16 cellular contexts compared by ENCODE assay signal in genomic region chr5:149552761-149553160, GRCh38. TPM values are rescaled to one million over a fixed set of nuclear protein-coding genes. Genes with fewer than 3 reads are reported as not detected.
DNase-seq lines count a peak whose midpoint lies in the region; ATAC-seq and TF ChIP-seq lines count a peak whose summit lies in the region.
"Had no signal": no experiment of that assay in that cellular context is flagged by ENCODE, and none has a peak within 500 bp of the region (broad histone marks: within the 10 kb centered on the region; RNA-seq: fewer than 3 reads in every experiment).

No MANE protein-coding gene starts in this region.

- ATAC-seq in DND-41 (ENCODE audit: insufficient read depth, low read depth) (no peak), HG03159 (IDR thresholded peaks at IDR 0.05; ENCODE audit: unreplicated experiment) (no peak), HG03135 (IDR thresholded peaks at IDR 0.05; ENCODE audit: unreplicated experiment) (no peak), GM18502 (IDR thresholded peaks at IDR 0.05; ENCODE audit: poor library complexity, unreplicated experiment) (no peak)

- H3K36me3 ChIP-seq in DND-41 (ENCODE audit: insufficient read depth, low read length) (peaks cover 30% of the 10 kb centered on the region), HEK293 (ENCODE audit: control insufficient read depth in 2 of 2, insufficient read depth in 1 of 2, low read length in 2 of 2) (peaks cover 13 to 28% of the 10 kb centered on the region in 2 experiments), mesodermal cell (ENCODE audit: control insufficient read depth, insufficient read depth, low read length) (peaks cover 29% of the 10 kb centered on the region), MG63 (peaks cover 34% of the 10 kb centered on the region)

- H3K9me3 Mint-ChIP-seq in activated T-helper 2 cell treated with anti-CD3 and anti-CD28 coated beads, Interferon-gamma antibody, Interleukin-2, Interleukin-4, amounts not matched to agents 10 μg/mL and 5 μg/mL and 100 μg/mL, durations not matched to agents 14 hours and 24 hours and 36 hours = no peaks in the 10 kb centered on the region
- H3K9me3 Mint-ChIP-seq: activated naive CD4-positive, alpha-beta T cell treated with anti-CD3 and anti-CD28 coated beads, Interleukin-2, amount 50 U/mL, for 24 hours; central memory CD8-positive, alpha-beta T cell had no signal

- H3K4me1 ChIP-seq in DND-41 (ENCODE audit: insufficient read depth, low read length) (peaks cover 28% of the 10 kb centered on the region), HEK293 (ENCODE audit: control insufficient read depth, insufficient read depth, low read length) (peaks cover 5% of the 10 kb centered on the region; the same call in 1 of the 2 replicates), mesodermal cell (ENCODE audit: control insufficient read depth, insufficient read depth, low read length, poor library complexity, severe bottlenecking) (peaks cover 12% of the 10 kb centered on the region)

- peaks cover 10% of the 10 kb centered on the region for H3K4me1 Mint-ChIP-seq in activated T-helper 2 cell treated with anti-CD3 and anti-CD28 coated beads, Interferon-gamma antibody, Interleukin-2, Interleukin-4, amounts not matched to agents 10 μg/mL and 5 μg/mL and 100 μg/mL, durations not matched to agents 14 hours and 24 hours and 36 hours (ENCODE audit: low read depth)

- intact Hi-C loops in activated T-helper 2 cell treated with anti-CD3 and anti-CD28 coated beads, Interferon-gamma antibody, Interleukin-2, Interleukin-4, amounts not matched to agents 10 μg/mL and 5 μg/mL and 100 μg/mL, durations not matched to agents 14 hours and 24 hours and 36 hours (cut with micrococcal nuclease) = no loop called here

- WGBS in mesodermal cell (ENCODE audit: insufficient coverage in 2 of 2), 2 experiments = 76 to 94% methylated on average over 4 of the region's 5 CpGs

- H3K36me3 Mint-ChIP-seq in activated T-helper 2 cell treated with anti-CD3 and anti-CD28 coated beads, Interferon-gamma antibody, Interleukin-2, Interleukin-4, amounts not matched to agents 10 μg/mL and 5 μg/mL and 100 μg/mL, durations not matched to agents 14 hours and 24 hours and 36 hours (ENCODE audit: low read depth) = peaks cover 26% of the 10 kb centered on the region

- H3K4me3 ChIP-seq in DND-41 (ENCODE audit: low read depth in 1 of 2, low read length in 2 of 2) (no peak overlapping the region), HEK293 (ENCODE audit: low read depth, low read length) (no peak overlapping the region), mesodermal cell (ENCODE audit: extremely low read depth, insufficient read depth, low read length, poor library complexity, severe bottlenecking) (no peak overlapping the region), MG63 (no peak overlapping the region)

- CTCF ChIA-PET in HEK293 (lab: Yijun Ruan, JAX) = interaction anchor here (0.7 to 2.2 kb wide), 10 partner anchors 10 to 784 kb away, joined by 3 to 13 read pairs (median 7); no protein-coding TSS in a partner anchor

- peaks cover 42% of the 10 kb centered on the region for H3K79me2 ChIP-seq in DND-41 (ENCODE audit: insufficient read depth, low read length)

- peak overlapping the region; percentile 75; the same call in 1 of the 2 replicates for H3K9ac ChIP-seq in DND-41 (ENCODE audit: low read depth, low read length)

- no peak overlapping the region for H2AFZ ChIP-seq in DND-41 (ENCODE audit: low read depth, low read length)

- peak overlapping the region; percentile 5 for H3K4me3 Mint-ChIP-seq in activated T-helper 2 cell treated with anti-CD3 and anti-CD28 coated beads, Interferon-gamma antibody, Interleukin-2, Interleukin-4, amounts not matched to agents 10 μg/mL and 5 μg/mL and 100 μg/mL, durations not matched to agents 14 hours and 24 hours and 36 hours (ENCODE audit: low read depth)
- H3K4me3 Mint-ChIP-seq: activated naive CD4-positive, alpha-beta T cell treated with anti-CD3 and anti-CD28 coated beads, Interleukin-2, amount 50 U/mL, for 24 hours had no signal

- H3K9me3 ChIP-seq in DND-41 (ENCODE audit: insufficient read depth, low read length, severe bottlenecking) (no peaks in the 10 kb centered on the region), HEK293 (ENCODE audit: control insufficient read depth, insufficient read depth, low read depth, low read length) (no peaks in the 10 kb centered on the region), mesodermal cell (ENCODE audit: control insufficient read depth, low read length) (no peaks in the 10 kb centered on the region), MG63 (no peaks in the 10 kb centered on the region)
- H3K9me3 ChIP-seq: transverse colon had no signal

- H3K27ac ChIP-seq in DND-41 (ENCODE audit: low read length) (no peak overlapping the region), HEK293 (ENCODE audit: extremely low read depth, low read depth, low read length) (no peak overlapping the region), mesodermal cell (ENCODE audit: low read depth, low read length, severe bottlenecking) (peak overlapping the region; percentile 96)

- POLR2A ChIA-PET in HEK293 (lab: Yijun Ruan, JAX) = interaction anchor here (1.2 to 2.0 kb wide), 2 partner anchors 13 to 195 kb away, joined by 3 to 7 read pairs; partner anchors contain the start of gene PCYOX1L

- H3K27me3 ChIP-seq in DND-41 (ENCODE audit: insufficient read depth, low read length, poor library complexity) = no peaks in the 10 kb centered on the region
- H3K27me3 ChIP-seq in MG63 = no peaks in the 10 kb centered on the region
- H3K27me3 ChIP-seq: transverse colon had no signal

- H3K27me3 Mint-ChIP-seq in activated T-helper 2 cell treated with anti-CD3 and anti-CD28 coated beads, Interferon-gamma antibody, Interleukin-2, Interleukin-4, amounts not matched to agents 10 μg/mL and 5 μg/mL and 100 μg/mL, durations not matched to agents 14 hours and 24 hours and 36 hours (ENCODE audit: low read depth) = no peaks in the 10 kb centered on the region
- H3K27me3 Mint-ChIP-seq: activated naive CD4-positive, alpha-beta T cell treated with anti-CD3 and anti-CD28 coated beads, Interleukin-2, amount 50 U/mL, for 24 hours; central memory CD8-positive, alpha-beta T cell had no signal

- TF ChIP-seq CTCF in DND-41 (IDR thresholded peaks at IDR 0.05; ENCODE audit: borderline replicate concordance, extremely low read depth, low read length, poor library complexity, severe bottlenecking) (no peak), HEK293 (tag by site-specific recombination; IDR thresholded peaks at IDR 0.05) (no peak)

- no peak overlapping the region for H3K27ac Mint-ChIP-seq in activated T-helper 2 cell treated with anti-CD3 and anti-CD28 coated beads, Interferon-gamma antibody, Interleukin-2, Interleukin-4, amounts not matched to agents 10 μg/mL and 5 μg/mL and 100 μg/mL, durations not matched to agents 14 hours and 24 hours and 36 hours

- 0 out of 2 replicates have a peak, but pooled peaks cover 3% of the 10 kb centered on the region for H4K20me1 ChIP-seq in DND-41 (ENCODE audit: insufficient read depth, low read length)

- DNase-seq in DND-41 (no peak), MG63 (no peak)
- DNase-seq in activated T-helper 2 cell treated with anti-CD3 and anti-CD28 coated beads, Interferon-gamma antibody, Interleukin-2, Interleukin-4, amounts not matched to agents 10 μg/mL and 5 μg/mL and 100 μg/mL, durations not matched to agents 14 hours and 24 hours and 36 hours (ENCODE audit: low spot score) = no peak
- DNase-seq: GF-D8; glutamatergic neuron; NCI-H1417; NCI-H345; stimulated activated CD4-positive, alpha-beta T cell treated with anti-CD3 and anti-CD28 coated beads, Interleukin-2, amount 100 ng/mL, for 24 hours; transverse colon had no signal

- peak overlapping the region; percentile 82; the same call in 1 of the 2 replicates for H3K4me2 ChIP-seq in DND-41 (ENCODE audit: insufficient read depth, low read length)

TF ChIP-seq in HEK293, 187 proteins besides CTCF, POLR2A, EP300 and RAD21 (continues in another document):
- no peak for TF ChIP-seq ZNF596 (tag by site-specific recombination; IDR thresholded peaks at IDR 0.05)
- TF ChIP-seq, protein P1, sequence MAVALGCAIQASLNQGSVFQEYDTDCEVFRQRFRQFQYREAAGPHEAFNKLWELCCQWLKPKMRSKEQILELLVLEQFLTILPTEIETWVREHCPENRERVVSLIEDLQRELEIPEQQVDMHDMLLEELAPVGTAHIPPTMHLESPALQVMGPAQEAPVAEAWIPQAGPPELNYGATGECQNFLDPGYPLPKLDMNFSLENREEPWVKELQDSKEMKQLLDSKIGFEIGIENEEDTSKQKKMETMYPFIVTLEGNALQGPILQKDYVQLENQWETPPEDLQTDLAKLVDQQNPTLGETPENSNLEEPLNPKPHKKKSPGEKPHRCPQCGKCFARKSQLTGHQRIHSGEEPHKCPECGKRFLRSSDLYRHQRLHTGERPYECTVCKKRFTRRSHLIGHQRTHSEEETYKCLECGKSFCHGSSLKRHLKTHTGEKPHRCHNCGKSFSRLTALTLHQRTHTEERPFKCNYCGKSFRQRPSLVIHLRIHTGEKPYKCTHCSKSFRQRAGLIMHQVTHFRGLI (tag by site-specific recombination; IDR thresholded peaks at IDR 0.05) = peak; percentile 99

RNA-seq across cellular contexts. Expression of gene CSNK1A1, which starts 1.5 kb away (rescaled TPM):
- total RNA-seq in activated T-helper 2 cell treated with anti-CD3 and anti-CD28 coated beads, Interferon-gamma antibody, Interleukin-2, Interleukin-4, amounts not matched to agents 10 μg/mL and 5 μg/mL and 100 μg/mL, durations not matched to agents 14 hours and 24 hours and 36 hours = 176 and 194 TPM in 2 replicates
- 269 TPM for polyA plus RNA-seq in mesodermal cell (2013, experiment 1 of 2)
- 300 TPM for polyA plus RNA-seq in mesodermal cell (2013, experiment 2 of 2)
- 425 and 559 TPM in 2 replicates for total RNA-seq in MG63 (2014; rRNA removed; shearing (Covaris generic); ENCODE audit: low replicate concordance)

RNA-seq across cellular contexts. Expression of gene ARHGEF37, which starts 28.5 kb away (rescaled TPM):
- total RNA-seq in activated T-helper 2 cell treated with anti-CD3 and anti-CD28 coated beads, Interferon-gamma antibody, Interleukin-2, Interleukin-4, amounts not matched to agents 10 μg/mL and 5 μg/mL and 100 μg/mL, durations not matched to agents 14 hours and 24 hours and 36 hours = 1.1 and 1.6 TPM in 2 replicates
- 0.37 TPM for polyA plus RNA-seq in mesodermal cell (2013, experiment 1 of 2)
- 0.20 TPM for polyA plus RNA-seq in mesodermal cell (2013, experiment 2 of 2)
- 0.17 and 1.1 TPM in 2 replicates for total RNA-seq in MG63 (2014; rRNA removed; shearing (Covaris generic); ENCODE audit: low replicate concordance)
